1 cellular context compared by ENCODE assay signal in genomic region chr6:22008248-22008836, GRCh38.
TF ChIP-seq lines count a peak whose summit lies in the region.

No MANE protein-coding gene starts in this region.

TF ChIP-seq in SK-N-SH treated with all-trans-retinoic acid at 6 μM for 48 hours, 23 proteins besides CTCF, POLR2A, EP300 and RAD21 (continued from another document):
- no peak for TF ChIP-seq OSR1 (CRISPR knock-in tag; IDR thresholded peaks at IDR 0.05)
- TF ChIP-seq, protein P1, sequence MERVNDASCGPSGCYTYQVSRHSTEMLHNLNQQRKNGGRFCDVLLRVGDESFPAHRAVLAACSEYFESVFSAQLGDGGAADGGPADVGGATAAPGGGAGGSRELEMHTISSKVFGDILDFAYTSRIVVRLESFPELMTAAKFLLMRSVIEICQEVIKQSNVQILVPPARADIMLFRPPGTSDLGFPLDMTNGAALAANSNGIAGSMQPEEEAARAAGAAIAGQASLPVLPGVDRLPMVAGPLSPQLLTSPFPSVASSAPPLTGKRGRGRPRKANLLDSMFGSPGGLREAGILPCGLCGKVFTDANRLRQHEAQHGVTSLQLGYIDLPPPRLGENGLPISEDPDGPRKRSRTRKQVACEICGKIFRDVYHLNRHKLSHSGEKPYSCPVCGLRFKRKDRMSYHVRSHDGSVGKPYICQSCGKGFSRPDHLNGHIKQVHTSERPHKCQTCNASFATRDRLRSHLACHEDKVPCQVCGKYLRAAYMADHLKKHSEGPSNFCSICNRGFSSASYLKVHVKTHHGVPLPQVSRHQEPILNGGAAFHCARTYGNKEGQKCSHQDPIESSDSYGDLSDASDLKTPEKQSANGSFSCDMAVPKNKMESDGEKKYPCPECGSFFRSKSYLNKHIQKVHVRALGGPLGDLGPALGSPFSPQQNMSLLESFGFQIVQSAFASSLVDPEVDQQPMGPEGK (CRISPR knock-in tag; IDR thresholded peaks at IDR 0.05; ENCODE audit: borderline replicate concordance): no peak
- TF ChIP-seq TCF4 (CRISPR knock-in tag; IDR thresholded peaks at IDR 0.05; ENCODE audit: borderline replicate concordance): no peak
- TF ChIP-seq CSDC2 (CRISPR knock-in tag; IDR thresholded peaks at IDR 0.05): no peak
- no peak for TF ChIP-seq SNAI2 (CRISPR knock-in tag; IDR thresholded peaks at IDR 0.05)
- no peak for TF ChIP-seq BACH2 (CRISPR knock-in tag; IDR thresholded peaks at IDR 0.05; ENCODE audit: borderline replicate concordance)
- TF ChIP-seq ESRRG (CRISPR knock-in tag; IDR thresholded peaks at IDR 0.05): no peak
- TF ChIP-seq ZNF8 (CRISPR knock-in tag; IDR thresholded peaks at IDR 0.05): no peak
- TF ChIP-seq ZNF70 (CRISPR knock-in tag; IDR thresholded peaks at IDR 0.05): no peak
- TF ChIP-seq, protein P2, sequence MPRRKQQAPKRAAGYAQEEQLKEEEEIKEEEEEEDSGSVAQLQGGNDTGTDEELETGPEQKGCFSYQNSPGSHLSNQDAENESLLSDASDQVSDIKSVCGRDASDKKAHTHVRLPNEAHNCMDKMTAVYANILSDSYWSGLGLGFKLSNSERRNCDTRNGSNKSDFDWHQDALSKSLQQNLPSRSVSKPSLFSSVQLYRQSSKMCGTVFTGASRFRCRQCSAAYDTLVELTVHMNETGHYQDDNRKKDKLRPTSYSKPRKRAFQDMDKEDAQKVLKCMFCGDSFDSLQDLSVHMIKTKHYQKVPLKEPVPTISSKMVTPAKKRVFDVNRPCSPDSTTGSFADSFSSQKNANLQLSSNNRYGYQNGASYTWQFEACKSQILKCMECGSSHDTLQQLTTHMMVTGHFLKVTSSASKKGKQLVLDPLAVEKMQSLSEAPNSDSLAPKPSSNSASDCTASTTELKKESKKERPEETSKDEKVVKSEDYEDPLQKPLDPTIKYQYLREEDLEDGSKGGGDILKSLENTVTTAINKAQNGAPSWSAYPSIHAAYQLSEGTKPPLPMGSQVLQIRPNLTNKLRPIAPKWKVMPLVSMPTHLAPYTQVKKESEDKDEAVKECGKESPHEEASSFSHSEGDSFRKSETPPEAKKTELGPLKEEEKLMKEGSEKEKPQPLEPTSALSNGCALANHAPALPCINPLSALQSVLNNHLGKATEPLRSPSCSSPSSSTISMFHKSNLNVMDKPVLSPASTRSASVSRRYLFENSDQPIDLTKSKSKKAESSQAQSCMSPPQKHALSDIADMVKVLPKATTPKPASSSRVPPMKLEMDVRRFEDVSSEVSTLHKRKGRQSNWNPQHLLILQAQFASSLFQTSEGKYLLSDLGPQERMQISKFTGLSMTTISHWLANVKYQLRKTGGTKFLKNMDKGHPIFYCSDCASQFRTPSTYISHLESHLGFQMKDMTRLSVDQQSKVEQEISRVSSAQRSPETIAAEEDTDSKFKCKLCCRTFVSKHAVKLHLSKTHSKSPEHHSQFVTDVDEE (CRISPR knock-in tag; IDR thresholded peaks at IDR 0.05): no peak
- TF ChIP-seq, protein P3, sequence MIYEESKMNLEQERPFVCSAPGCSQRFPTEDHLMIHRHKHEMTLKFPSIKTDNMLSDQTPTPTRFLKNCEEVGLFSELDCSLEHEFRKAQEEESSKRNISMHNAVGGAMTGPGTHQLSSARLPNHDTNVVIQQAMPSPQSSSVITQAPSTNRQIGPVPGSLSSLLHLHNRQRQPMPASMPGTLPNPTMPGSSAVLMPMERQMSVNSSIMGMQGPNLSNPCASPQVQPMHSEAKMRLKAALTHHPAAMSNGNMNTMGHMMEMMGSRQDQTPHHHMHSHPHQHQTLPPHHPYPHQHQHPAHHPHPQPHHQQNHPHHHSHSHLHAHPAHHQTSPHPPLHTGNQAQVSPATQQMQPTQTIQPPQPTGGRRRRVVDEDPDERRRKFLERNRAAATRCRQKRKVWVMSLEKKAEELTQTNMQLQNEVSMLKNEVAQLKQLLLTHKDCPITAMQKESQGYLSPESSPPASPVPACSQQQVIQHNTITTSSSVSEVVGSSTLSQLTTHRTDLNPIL (CRISPR knock-in tag; IDR thresholded peaks at IDR 0.05; ENCODE audit: low read depth): no peak
- TF ChIP-seq ZFP30 (CRISPR knock-in tag; IDR thresholded peaks at IDR 0.05): no peak
- no peak for TF ChIP-seq ZNF565 (CRISPR knock-in tag; conservative IDR thresholded peaks at IDR 0.05; ENCODE audit: low read depth)
